In genomic region chr1:24381256-24381655, GRCh38 we compare ENCODE assay signal across 18 cellular contexts. TPM values are rescaled to one million over a fixed set of nuclear protein-coding genes. Genes with fewer than 3 reads are reported as not detected.
DNase-seq lines count a peak whose midpoint lies in the region; ATAC-seq and TF ChIP-seq lines count a peak whose summit lies in the region.
"Had no signal": no experiment of that assay in that cellular context is flagged by ENCODE, and none has a peak within 500 bp of the region (broad histone marks: within the 10 kb centered on the region; RNA-seq: fewer than 3 reads in every experiment).

No MANE protein-coding gene starts in this region.

- H3K27ac ChIP-seq in H9 (ENCODE audit: insufficient read length, low read depth, low read length) (no peak overlapping the region), RWPE2 (ENCODE audit: poor library complexity, severe bottlenecking) (peak overlapping the region; percentile 99), foreskin keratinocyte (peak overlapping the region; percentile 99), skin epidermis (peak overlapping the region in 16 of 21 experiments; percentile 7 to 83 (median 70))
- H3K27ac ChIP-seq: HL-60, Peyer's patch had no signal

- H3K4me1 Mint-ChIP-seq in H9: peaks cover 0 to 6% of the 10 kb centered on the region in 2 experiments; a peak in 3 of 4 replicates

- no peak overlapping the region for H3K56ac ChIP-seq in H9 (ENCODE audit: insufficient read length, low read depth, low read length)

- H2BK5ac ChIP-seq in H9 (ENCODE audit: insufficient read length, low read length): no peak overlapping the region

- no peak overlapping the region for H2AK5ac ChIP-seq in H9 (ENCODE audit: insufficient read length, low read length)

- H3T11ph ChIP-seq in H9 (ENCODE audit: low read length): no peak overlapping the region

- no peaks in the 10 kb centered on the region for H3K4me1 ChIP-seq in H9 (ENCODE audit: insufficient read depth, low read length)
- peaks cover 75% of the 10 kb centered on the region for H3K4me1 ChIP-seq in RWPE2 (ENCODE audit: insufficient read depth, poor library complexity, severe bottlenecking)
- H3K4me1 ChIP-seq in foreskin keratinocyte: peaks cover 45% of the 10 kb centered on the region
- H3K4me1 ChIP-seq: BE2C had no signal

- H3K27ac Mint-ChIP-seq in H9: peak overlapping the region in 1 of 3 experiments; percentile 24; a peak in 1 of 7 replicates
- H3K27ac Mint-ChIP-seq: CD8-positive, alpha-beta T cell had no signal

- no peak overlapping the region for H3K18ac ChIP-seq in H9 (ENCODE audit: insufficient read length, low read depth, low read length)

- H3K4me3 Mint-ChIP-seq in H9: no peak overlapping the region
- H3K4me3 Mint-ChIP-seq: CD8-positive, alpha-beta T cell had no signal

- H2BK12ac ChIP-seq in H9 (ENCODE audit: insufficient read length, low read depth, low read length): no peak overlapping the region

- no peak overlapping the region for H3K4me3 ChIP-seq in RWPE2 (ENCODE audit: severe bottlenecking)
- H3K4me3 ChIP-seq in skin epidermis: no peak overlapping the region
- H3K4me3 ChIP-seq: K562, Peyer's patch had no signal

- H3K9me3 ChIP-seq in H9 (ENCODE audit: control insufficient read depth, low read depth, low read length) (no peaks in the 10 kb centered on the region), RWPE2 (ENCODE audit: severe bottlenecking) (no peaks in the 10 kb centered on the region)
- H3K9me3 ChIP-seq: BE2C, Peyer's patch had no signal

- no peaks in the 10 kb centered on the region for H3K27me3 ChIP-seq in H9 (ENCODE audit: insufficient read depth, low read length)
- no peaks in the 10 kb centered on the region for H3K27me3 ChIP-seq in RWPE2 (ENCODE audit: insufficient read depth, poor library complexity, severe bottlenecking)
- H3K27me3 ChIP-seq in foreskin keratinocyte: no peaks in the 10 kb centered on the region
- H3K27me3 ChIP-seq: BE2C, Peyer's patch had no signal

- H3K9me3 Mint-ChIP-seq in H9: no peaks in the 10 kb centered on the region
- H3K9me3 Mint-ChIP-seq: CD8-positive, alpha-beta T cell had no signal

- no peaks in the 10 kb centered on the region for H4K20me1 ChIP-seq in H9 (ENCODE audit: control insufficient read depth, insufficient read depth, insufficient read length)

- no peak overlapping the region for H2BK15ac ChIP-seq in H9 (ENCODE audit: low read depth, low read length)

- no peak overlapping the region for H3K4me2 ChIP-seq in H9 (ENCODE audit: insufficient read depth, insufficient read length, low read length)

- ATAC-seq in RWPE2 (ENCODE audit: low read depth) (no peak), foreskin keratinocyte (no peak)
- ATAC-seq: CD8-positive, alpha-beta T cell; K562 had no signal

- no peaks in the 10 kb centered on the region for H3K23me2 ChIP-seq in H9 (ENCODE audit: insufficient read length, low read depth, low read length, poor library complexity, severe bottlenecking)

- POLR2A ChIA-PET in HEK293T (lab: Yijun Ruan, JAX): no interaction called here

- DNase-seq in H9 (peak; percentile 11), RWPE2 (ENCODE audit: low spot score) (no peak), foreskin keratinocyte (peak in 1 of 2 donors; percentile 10), KBM-7 (no peak), HEK293T (ENCODE audit: extremely low spot score) (no peak)
- DNase-seq in stimulated activated CD4-positive, alpha-beta T cell treated with anti-CD3 and anti-CD28 coated beads, Interleukin-1b, Interleukin-23, amount 100 ng/mL, for 48 hours: no peak
- DNase-seq: BE2C; CD8-positive, alpha-beta T cell; GF-D8; NCI-H1092 treated with DMSO at 0.1 percent for 48 hours; NCI-H187 treated with DMSO at 0.1 percent for 48 hours; NCI-H446; NCI-H82; Peyer's patch; SHP77 treated with DMSO at 0.1 percent for 48 hours had no signal

- no peak overlapping the region for H2BK120ac ChIP-seq in H9 (ENCODE audit: low read depth, low read length, poor library complexity, severe bottlenecking)

- H3K23ac ChIP-seq in H9 (ENCODE audit: insufficient read length, low read depth, low read length): no peak overlapping the region

- H3K36me3 Mint-ChIP-seq in H9 (ENCODE audit: insufficient read depth in 1 of 3, low read depth in 3 of 3): peaks cover 0 to 22% (median 20%) of the 10 kb centered on the region in 3 experiments; a peak in 5 of 7 replicates

- no peak overlapping the region for H3K4ac ChIP-seq in H9 (ENCODE audit: low read depth, low read length)

- H3K9ac ChIP-seq in H9 (ENCODE audit: extremely low read depth, insufficient read length, low read length): no peak overlapping the region

- no peak overlapping the region for H3K14ac ChIP-seq in H9 (ENCODE audit: insufficient read depth, low read length)

- in situ Hi-C loops in KBM-7 (cut with MboI; ENCODE audit: low pct_unique_long_range_greater_than_20kb, low sequenced_read_pairs): loop anchor here (10.0 kb wide), 1 partner anchor 176 kb away; no protein-coding TSS in a partner anchor

- no peaks in the 10 kb centered on the region for H3K79me1 ChIP-seq in H9 (ENCODE audit: insufficient read depth, low read depth, low read length, poor library complexity, severe bottlenecking)

- TF ChIP-seq CTCF in H9 (conservative IDR thresholded peaks at IDR 0.05) (no peak), RWPE2 (IDR thresholded peaks at IDR 0.05; ENCODE audit: poor library complexity, severe bottlenecking) (no peak), foreskin keratinocyte (conservative IDR thresholded peaks at IDR 0.05) (no peak)

- H2BK20ac ChIP-seq in H9 (ENCODE audit: low read depth, low read length, poor library complexity, severe bottlenecking): no peak overlapping the region

- H3K79me2 ChIP-seq in H9 (ENCODE audit: insufficient read depth, low read length): no peaks in the 10 kb centered on the region

- no peak overlapping the region for H4K91ac ChIP-seq in H9 (ENCODE audit: insufficient read length, low read depth, low read length)

- no peaks in the 10 kb centered on the region for H3K27me3 Mint-ChIP-seq in H9 (ENCODE audit: low read depth)

- peaks cover 25% of the 10 kb centered on the region for H3K36me3 ChIP-seq in RWPE2 (ENCODE audit: low read depth)
- H3K36me3 ChIP-seq: BE2C had no signal

- no peak overlapping the region for H4K5ac ChIP-seq in H9 (ENCODE audit: insufficient read length, low read depth, low read length)

- no peak overlapping the region for H4K8ac ChIP-seq in H9 (replicated peaks; ENCODE audit: insufficient read length, low read depth, low read length)

- H2AFZ ChIP-seq in H9 (ENCODE audit: low read length): no peak overlapping the region

- no CpG with 5 or more reads among the region's 2 CpGs for WGBS in H9 (ENCODE audit: extremely low coverage, insufficient read length, low lambda C conversion rate)

- CTCF ChIA-PET in HEK293T (lab: Yijun Ruan, JAX): no interaction called here

TF ChIP-seq in HEK293T, 16 proteins besides CTCF, POLR2A, EP300 and RAD21:
- TF ChIP-seq BHLHE40 (IDR thresholded peaks at IDR 0.05; ENCODE audit: borderline replicate concordance): no peak
- TF ChIP-seq FOXK2 (IDR thresholded peaks at IDR 0.05): no peak
- TF ChIP-seq L3MBTL2 (conservative IDR thresholded peaks at IDR 0.05): no peak
- TF ChIP-seq ZNF384 (IDR thresholded peaks at IDR 0.05): no peak
- no peak for TF ChIP-seq NFRKB (IDR thresholded peaks at IDR 0.05)
- no peak for TF ChIP-seq CTBP1 (IDR thresholded peaks at IDR 0.05; ENCODE audit: borderline replicate concordance)
- no peak for TF ChIP-seq FOXA1 (IDR thresholded peaks at IDR 0.05)
- no peak for TF ChIP-seq PKNOX1 (IDR thresholded peaks at IDR 0.05)
- no peak for TF ChIP-seq ARNT (IDR thresholded peaks at IDR 0.05)
- TF ChIP-seq ELF4 (IDR thresholded peaks at IDR 0.05): no peak
- TF ChIP-seq FOXM1 (IDR thresholded peaks at IDR 0.05; ENCODE audit: borderline replicate concordance): no peak
- TF ChIP-seq SP1 (IDR thresholded peaks at IDR 0.05): no peak
- no peak for TF ChIP-seq TARDBP (IDR thresholded peaks at IDR 0.05)

RNA-seq across cellular contexts. Expression of gene STPG1, which starts 32.3 kb away (rescaled TPM):
- total RNA-seq in H9 (2021) (8.3 and 9.5 TPM in 2 replicates), foreskin keratinocyte (13.2 and 16.4 TPM in 2 replicates)
- 12.5 and 14.0 TPM in 2 replicates for polyA plus RNA-seq in foreskin keratinocyte

RNA-seq across cellular contexts. Expression of gene NIPAL3, which starts 34.3 kb away (rescaled TPM):
- total RNA-seq in H9 (2021) (7.7 and 7.9 TPM in 2 replicates), foreskin keratinocyte (42.6 and 46.6 TPM in 2 replicates)
- 18.7 and 20.3 TPM in 2 replicates for polyA plus RNA-seq in foreskin keratinocyte
